ENCODE assay signal across 8 cellular contexts in genomic region chr15:99249270-99249817, GRCh38. TPM values are rescaled to one million over a fixed set of nuclear protein-coding genes. Genes with fewer than 3 reads are reported as not detected.
DNase-seq lines count a peak whose midpoint lies in the region; ATAC-seq, FAIRE-seq and TF ChIP-seq lines count a peak whose summit lies in the region.

TSS of gene TTC23 (minus strand) at chr15:99249581. CDS start at chr15:99228712, 20,869 bp downstream.

- H3K4me3 ChIP-seq in heart left ventricle (peak within 1 kb of the TSS; percentile 43 to 87 (median 74)), pancreas (peak within 1 kb of the TSS; percentile 37 to 86 (median 60))

- peak in 1 of 2 donors; percentile 28 for TF ChIP-seq POLR2A in heart left ventricle (IDR thresholded peaks at IDR 0.05)

- H3K9me3 ChIP-seq in heart left ventricle, result no peaks in the 10 kb centered on the region
- no peaks in the 10 kb centered on the region for H3K9me3 ChIP-seq in pancreas

- intact Hi-C loops in heart left ventricle (cut with DNase I) (no loop called here), pancreas (cut with DNase I) (no loop called here)

- H3K27me3 Mint-ChIP-seq in activated naive CD8-positive, alpha-beta T cell treated with anti-CD3 and anti-CD28 coated beads, Interleukin-2, amount 50 U/mL, for 24 hours, result no peaks in the 10 kb centered on the region

- no peaks in the 10 kb centered on the region for H3K9me3 Mint-ChIP-seq in activated naive CD8-positive, alpha-beta T cell treated with anti-CD3 and anti-CD28 coated beads, Interleukin-2, amount 50 U/mL, for 24 hours

- H3K27me3 ChIP-seq in heart left ventricle, result no peaks in the 10 kb centered on the region
- H3K27me3 ChIP-seq in pancreas, result no peaks in the 10 kb centered on the region

- H3K4me3 Mint-ChIP-seq in activated naive CD8-positive, alpha-beta T cell treated with anti-CD3 and anti-CD28 coated beads, Interleukin-2, amount 50 U/mL, for 24 hours, result peak within 1 kb of the TSS; percentile 91

- H3K27ac ChIP-seq in heart left ventricle, result peak within 1 kb of the TSS; percentile 87 to 97 (median 92)
- peak within 1 kb of the TSS; percentile 58 to 94 (median 82) for H3K27ac ChIP-seq in pancreas

- ATAC-seq in activated naive CD8-positive, alpha-beta T cell treated with anti-CD3 and anti-CD28 coated beads, Interleukin-2, amount 50 U/mL, for 24 hours, result no peak
- ATAC-seq in heart left ventricle, result peak; percentile 22 to 45 (median 36)
- ATAC-seq in pancreas, result peak; percentile 33 to 61 (median 58)
- ATAC-seq in HG03108 (IDR thresholded peaks at IDR 0.05; ENCODE audit: unreplicated experiment), result no peak
- no peak for ATAC-seq in HG03571 (IDR thresholded peaks at IDR 0.05; ENCODE audit: unreplicated experiment)

- peaks cover 30% of the 10 kb centered on the region for H3K4me1 Mint-ChIP-seq in activated naive CD8-positive, alpha-beta T cell treated with anti-CD3 and anti-CD28 coated beads, Interleukin-2, amount 50 U/mL, for 24 hours

- peaks cover 5% of the 10 kb centered on the region for H3K36me3 Mint-ChIP-seq in activated naive CD8-positive, alpha-beta T cell treated with anti-CD3 and anti-CD28 coated beads, Interleukin-2, amount 50 U/mL, for 24 hours (ENCODE audit: low read depth)

- TF ChIP-seq CTCF in heart left ventricle (IDR thresholded peaks at IDR 0.05), result no peak
- no peak for TF ChIP-seq CTCF in pancreas (IDR thresholded peaks at IDR 0.05)

- DNase-seq in AG20443 (ENCODE audit: low spot score) (peak; percentile 85), HS-27A (ENCODE audit: low read depth) (peak; percentile 89), heart left ventricle (peak in 2 of 5 donors; percentile 27 to 48), pancreas (peak in 3 of 6 donors; percentile 31 to 45 (median 44)), NCI-H510A (lab: John Stamatoyannopoulos, UW) (no peak)
- DNase-seq in activated naive CD8-positive, alpha-beta T cell treated with anti-CD3 and anti-CD28 coated beads, Interleukin-2, amount 50 U/mL, for 24 hours, result no peak

- peak within 1 kb of the TSS; percentile 87 for H3K27ac Mint-ChIP-seq in activated naive CD8-positive, alpha-beta T cell treated with anti-CD3 and anti-CD28 coated beads, Interleukin-2, amount 50 U/mL, for 24 hours

- peak; percentile 97 for FAIRE-seq in pancreas (lab: Jason Lieb, UNC)

- WGBS in heart left ventricle, 4 donors, result 1 to 13% (median 2%) methylated on average over 12 of the region's 12 CpGs
- WGBS in pancreas, 2 donors, result 0 to 1% methylated on average over 12 of the region's 12 CpGs

- H3K36me3 ChIP-seq in heart left ventricle (peaks cover 0 to 9% (median 0%) of the 10 kb centered on the region in 9 donors), pancreas (no peaks in the 10 kb centered on the region)

- peaks cover 0 to 48% (median 23%) of the 10 kb centered on the region in 12 donors for H3K4me1 ChIP-seq in heart left ventricle
- H3K4me1 ChIP-seq in pancreas, result peaks cover 6 to 36% (median 7%) of the 10 kb centered on the region in 3 donors

RNA-seq across cellular contexts. Expression of gene TTC23, which starts in this region (rescaled TPM):
- total RNA-seq in heart left ventricle (10 to 100 TPM in 8 of 9 donors, 1 to 10 TPM in 1; 9.3 to 19.5 (median 12.4) TPM), pancreas (10 to 100 TPM in 1 of 6 donors, 1 to 10 TPM in 5; 6.6 to 13.5 (median 8.2) TPM)
- polyA plus RNA-seq in heart left ventricle (1 to 10 TPM; 5.7 to 8.9 TPM), pancreas (1 to 10 TPM; 5.5 to 7.4 TPM)

Comparison
In these comparisons a context has a peak if more than half of its experiments do, and no peak if none do; other contexts are left out.
1. DNase-seq: peak in AG20443 (single experiment) and HS-27A (single experiment); none in activated naive CD8-positive, alpha-beta T cell treated with anti-CD3 and anti-CD28 coated beads, Interleukin-2, amount 50 U/mL, for 24 hours (single experiment) and NCI-H510A (single experiment).
2. ATAC-seq: peak in heart left ventricle (4 of 4) and pancreas (4 of 4); none in activated naive CD8-positive, alpha-beta T cell treated with anti-CD3 and anti-CD28 coated beads, Interleukin-2, amount 50 U/mL, for 24 hours (single experiment), HG03108 (single experiment) and HG03571 (single experiment).